ENCODE assay signal across 21 cellular contexts in the genomic region with DNA sequence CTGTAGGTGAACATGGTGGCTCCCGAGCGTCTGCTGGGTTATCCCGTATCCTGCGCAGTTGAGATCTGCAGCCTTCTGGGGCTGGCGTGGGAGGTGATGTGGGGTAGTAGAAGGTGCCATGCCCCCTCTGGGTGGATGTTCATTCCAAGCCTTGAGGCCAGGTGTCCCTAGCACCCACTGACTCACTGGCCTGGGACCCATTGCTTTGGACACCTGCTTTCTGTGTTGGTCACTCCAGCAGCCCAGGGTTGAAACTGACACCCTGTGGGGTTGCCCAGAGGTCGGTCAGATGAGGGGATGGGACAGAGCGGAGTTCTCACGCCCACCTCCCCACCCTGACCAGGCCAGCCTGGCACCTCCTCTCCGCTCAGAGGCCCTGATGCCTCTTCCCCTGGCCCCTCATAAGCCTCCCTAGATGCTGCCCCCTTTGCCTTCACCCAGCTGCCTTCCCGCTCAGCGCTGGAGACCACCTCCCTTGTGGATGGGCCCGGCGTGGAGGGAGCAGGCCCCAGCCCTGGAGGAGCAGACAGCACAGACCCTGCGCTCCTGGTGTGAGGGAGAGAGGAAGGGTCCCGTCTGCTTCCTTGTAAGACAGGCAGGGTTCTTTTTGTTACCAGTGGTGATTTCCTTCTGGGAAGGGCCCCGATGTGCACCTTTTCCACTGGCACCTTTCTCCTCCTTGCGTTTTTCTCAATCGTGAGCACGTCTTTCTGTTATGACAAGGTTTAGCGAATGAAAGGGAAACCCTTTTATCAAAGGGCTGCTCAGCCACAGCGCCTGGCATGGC. TPM values are rescaled to one million over a fixed set of nuclear protein-coding genes. Genes with fewer than 3 reads are reported as not detected.
"Had no signal": no experiment of that assay in that cellular context is flagged by ENCODE, and none has a peak within 500 bp of the region (broad histone marks: within the 10 kb centered on the region; RNA-seq: fewer than 3 reads in every experiment).

No MANE protein-coding gene starts in this region.

- H3K36me3 Mint-ChIP-seq: activated naive CD8-positive, alpha-beta T cell had no signal

- H3K27ac ChIP-seq: gastroesophageal sphincter, transverse colon, uterus, WERI-Rb-1 had no signal

- H3K4me3 Mint-ChIP-seq: activated naive CD8-positive, alpha-beta T cell; activated T-helper 1 cell treated with anti-CD3 and anti-CD28 coated beads, Interleukin-12 subunit alpha, Interleukin-12 subunit beta, Interleukin-2, Interleukin-4 antibody, amounts not matched to agents 30 ng/mL and 10 ng/mL and 1 ng/mL, durations not matched to agents 14 hours and 24 hours and 36 hours had no signal

- H3K27ac Mint-ChIP-seq: activated naive CD8-positive, alpha-beta T cell; activated T-helper 1 cell treated with anti-CD3 and anti-CD28 coated beads, Interleukin-12 subunit alpha, Interleukin-12 subunit beta, Interleukin-2, Interleukin-4 antibody, amounts not matched to agents 30 ng/mL and 10 ng/mL and 1 ng/mL, durations not matched to agents 14 hours and 24 hours and 36 hours; progenitor cell of endocrine pancreas had no signal

- H3K27me3 ChIP-seq: uterus had no signal

- H3K9me3 Mint-ChIP-seq: activated T-helper 1 cell treated with anti-CD3 and anti-CD28 coated beads, Interleukin-12 subunit alpha, Interleukin-12 subunit beta, Interleukin-2, Interleukin-4 antibody, amounts not matched to agents 30 ng/mL and 10 ng/mL and 1 ng/mL, durations not matched to agents 14 hours and 24 hours and 36 hours had no signal

- H3K4me3 ChIP-seq: lung, transverse colon, uterus had no signal

- H3K9me3 ChIP-seq: gastroesophageal sphincter, transverse colon, uterus had no signal

- H3K36me3 ChIP-seq: gastroesophageal sphincter, transverse colon, uterus, WERI-Rb-1 had no signal

- DNase-seq: activated CD4-positive, alpha-beta T cell treated with anti-CD3 and anti-CD28 coated beads, Interleukin-2, amount 50 U/mL, for 4 hours; activated gamma-delta T cell treated with Interleukin-2 at 50 U/mL for 16 hours; activated T-cell treated with anti-CD3 and anti-CD28 coated beads for 4 hours; effector CD4-positive, alpha-beta T cell; left colon; stimulated activated CD4-positive, alpha-beta T cell treated with anti-CD3 and anti-CD28 coated beads, Interleukin-2, amount 100 ng/mL, for 24 hours; stimulated activated naive CD8-positive, alpha-beta T cell treated with anti-CD3 and anti-CD28 coated beads, Interleukin-15, Interleukin-2, amounts not matched to agents 100 U/mL and 50 U/mL, for 24 hours; SW 1271; T-helper 2 cell; transverse colon; uterus; WERI-Rb-1 had no signal

RNA-seq across cellular contexts. Expression of gene DOK7, which starts 2.0 kb away (rescaled TPM):
- total RNA-seq: activated T-helper 1 cell treated with anti-CD3 and anti-CD28 coated beads, Interleukin-12 subunit alpha, Interleukin-12 subunit beta, Interleukin-2, Interleukin-4 antibody, amounts not matched to agents 30 ng/mL and 10 ng/mL and 1 ng/mL, durations not matched to agents 14 hours and 24 hours and 36 hours; omental fat pad; progenitor cell of endocrine pancreas; sciatic nerve had no signal

RNA-seq across cellular contexts. Expression of gene HGFAC, which starts 23.3 kb away (rescaled TPM):
- total RNA-seq: activated T-helper 1 cell treated with anti-CD3 and anti-CD28 coated beads, Interleukin-12 subunit alpha, Interleukin-12 subunit beta, Interleukin-2, Interleukin-4 antibody, amounts not matched to agents 30 ng/mL and 10 ng/mL and 1 ng/mL, durations not matched to agents 14 hours and 24 hours and 36 hours; bronchial epithelial cell; esophagus mucosa; left colon; omental fat pad; sciatic nerve; transverse colon had no signal
